3 cellular contexts compared by ENCODE assay signal in the genomic region with DNA sequence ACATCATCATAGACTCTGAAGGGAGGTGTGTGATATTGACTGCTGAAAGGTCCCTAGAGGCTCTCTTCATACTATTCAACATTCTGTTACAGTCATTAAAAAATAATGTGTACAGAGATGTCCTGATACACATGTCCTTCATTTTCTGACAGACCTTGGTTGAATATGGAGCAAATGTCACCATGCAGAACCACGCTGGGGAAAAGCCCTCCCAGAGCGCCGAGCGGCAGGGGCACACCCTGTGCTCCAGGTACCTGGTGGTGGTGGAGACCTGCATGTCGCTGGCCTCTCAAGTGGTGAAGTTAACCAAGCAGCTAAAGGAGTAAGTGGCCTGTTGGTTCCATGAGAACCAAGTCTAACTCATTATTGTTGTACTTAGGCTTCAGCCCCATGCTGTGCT.
"Had no signal": no experiment of that assay in that cellular context is flagged by ENCODE, and none has a peak within 500 bp of the region (broad histone marks: within the 10 kb centered on the region; RNA-seq: fewer than 3 reads in every experiment).

No MANE protein-coding gene starts in this region.

- DNase-seq: GDM1, GF-D8 had no signal

- H3K4me3 ChIP-seq: GM12878 had no signal

- ATAC-seq: GM12878 had no signal
